ENCODE assay signal across 18 cellular contexts in genomic region chr20:33305591-33306057, GRCh38. TPM values are rescaled to one million over a fixed set of nuclear protein-coding genes. Genes with fewer than 3 reads are reported as not detected.
A peak's percentile ranks its signal among the peaks of the same experiment; 100 is the strongest.
DNase-seq lines count a peak whose midpoint lies in the region; ATAC-seq and TF ChIP-seq lines count a peak whose summit lies in the region.
"Had no signal": no experiment of that assay in that cellular context is flagged by ENCODE, and none has a peak within 500 bp of the region (broad histone marks: within the 10 kb centered on the region; RNA-seq: fewer than 3 reads in every experiment).

No MANE protein-coding gene starts in this region.

- H3K9me3 ChIP-seq in left ventricle myocardium inferior (replicated peaks) (no peaks in the 10 kb centered on the region), gastroesophageal sphincter (no peaks in the 10 kb centered on the region)
- H3K9me3 ChIP-seq: ascending aorta, upper lobe of right lung had no signal

- no peak for TF ChIP-seq POLR2A in gastroesophageal sphincter (IDR thresholded peaks at IDR 0.05)

- TF ChIP-seq EP300 in gastroesophageal sphincter (IDR thresholded peaks at IDR 0.05) = no peak

- H3K4me3 ChIP-seq in left ventricle myocardium inferior (no peak overlapping the region), gastroesophageal sphincter (no peak overlapping the region)
- H3K4me3 ChIP-seq: ascending aorta, upper lobe of right lung had no signal

- DNase-seq in AG08395 (ENCODE audit: low spot score) = peak; percentile 42
- DNase-seq in HCEC 1CT = peak; percentile 31
- peak; percentile 75 for DNase-seq in RPMI7951 (ENCODE audit: low read depth)
- DNase-seq in foreskin keratinocyte = peak; percentile 64 to 74
- no peak for DNase-seq in NCI-H1105 (lab: John Stamatoyannopoulos, UW)
- DNase-seq in left ventricle myocardium inferior = no peak
- no peak for DNase-seq in HuH-7 (ENCODE audit: low spot score)
- DNase-seq: activated effector memory CD4-positive, alpha-beta T cell treated with anti-CD3 and anti-CD28 coated beads, Interleukin-2, amount 50 U/mL, for 16 hours; kidney; NCI-H1048; SHP77 treated with DMSO at 0.1 percent for 48 hours; stimulated activated naive CD8-positive, alpha-beta T cell treated with anti-CD3 and anti-CD28 coated beads, Interleukin-15, Interleukin-2, amounts not matched to agents 100 U/mL and 50 U/mL, for 24 hours; T-helper 2 cell; upper lobe of right lung had no signal

- H3K27me3 ChIP-seq in foreskin keratinocyte = peaks cover 2% of the 10 kb centered on the region
- H3K27me3 ChIP-seq in left ventricle myocardium inferior (ENCODE audit: low read depth) = peaks cover 46% of the 10 kb centered on the region
- H3K27me3 ChIP-seq in gastroesophageal sphincter = peaks cover 22% of the 10 kb centered on the region
- H3K27me3 ChIP-seq: ascending aorta, upper lobe of right lung had no signal

- TF ChIP-seq CTCF in foreskin keratinocyte (conservative IDR thresholded peaks at IDR 0.05) (no peak), left ventricle myocardium inferior (IDR thresholded peaks at IDR 0.05; ENCODE audit: borderline replicate concordance) (no peak), gastroesophageal sphincter (IDR thresholded peaks at IDR 0.05) (no peak)

- no peaks in the 10 kb centered on the region for H3K4me1 ChIP-seq in foreskin keratinocyte
- no peaks in the 10 kb centered on the region for H3K4me1 ChIP-seq in left ventricle myocardium inferior
- H3K4me1 ChIP-seq in gastroesophageal sphincter = no peaks in the 10 kb centered on the region
- H3K4me1 ChIP-seq: ascending aorta, upper lobe of right lung had no signal

- H3K36me3 ChIP-seq in left ventricle myocardium inferior (no peaks in the 10 kb centered on the region), gastroesophageal sphincter (no peaks in the 10 kb centered on the region)
- H3K36me3 ChIP-seq: ascending aorta, upper lobe of right lung had no signal

- intact Hi-C loops in left ventricle myocardium inferior (cut with micrococcal nuclease) = no loop called here

- 43 to 75% methylated on average over 1 of the region's 5 CpGs for WGBS in gastroesophageal sphincter (ENCODE audit: low coverage in 1 of 2), 2 donors

- H3K27ac ChIP-seq in foreskin keratinocyte = no peak overlapping the region
- no peak overlapping the region for H3K27ac ChIP-seq in left ventricle myocardium inferior (replicated peaks)
- H3K27ac ChIP-seq in gastroesophageal sphincter = no peak overlapping the region
- H3K27ac ChIP-seq: ascending aorta, upper lobe of right lung had no signal

- ATAC-seq in foreskin keratinocyte = peak; percentile 26
- no peak for ATAC-seq in gastroesophageal sphincter
- ATAC-seq: stimulated activated naive CD8-positive, alpha-beta T cell treated with anti-CD3 and anti-CD28 coated beads, Interleukin-15, Interleukin-2, amounts not matched to agents 100 U/mL and 50 U/mL, for 24 hours; upper lobe of right lung had no signal

RNA-seq across cellular contexts. Expression of gene BPIFB1, which starts 22.6 kb away (rescaled TPM):
- not detected in 2 replicates for total RNA-seq in RPMI7951 (2014; rRNA removed; shearing (Covaris generic))
- total RNA-seq in foreskin keratinocyte (not detected in 2 replicates), left ventricle myocardium inferior (not detected), gastroesophageal sphincter (100 to 1,000 TPM in 1 of 4 donors, under 1 TPM in 1, not detected in 2; 0.58 to 128 TPM)
- not detected in 2 replicates for polyA plus RNA-seq in foreskin keratinocyte
- total RNA-seq: ascending aorta, epithelial cell of proximal tubule, kidney, neural crest cell had no signal

Comparison
In these comparisons a context has a peak if more than half of its experiments do, and no peak if none do; other contexts are left out.
1. DNase-seq: peak in AG08395 (single experiment), HCEC 1CT (single experiment), RPMI7951 (single experiment) and foreskin keratinocyte (2 of 2); none in NCI-H1105 (single experiment), left ventricle myocardium inferior (single experiment) and HuH-7 (single experiment).